In the genomic region with DNA sequence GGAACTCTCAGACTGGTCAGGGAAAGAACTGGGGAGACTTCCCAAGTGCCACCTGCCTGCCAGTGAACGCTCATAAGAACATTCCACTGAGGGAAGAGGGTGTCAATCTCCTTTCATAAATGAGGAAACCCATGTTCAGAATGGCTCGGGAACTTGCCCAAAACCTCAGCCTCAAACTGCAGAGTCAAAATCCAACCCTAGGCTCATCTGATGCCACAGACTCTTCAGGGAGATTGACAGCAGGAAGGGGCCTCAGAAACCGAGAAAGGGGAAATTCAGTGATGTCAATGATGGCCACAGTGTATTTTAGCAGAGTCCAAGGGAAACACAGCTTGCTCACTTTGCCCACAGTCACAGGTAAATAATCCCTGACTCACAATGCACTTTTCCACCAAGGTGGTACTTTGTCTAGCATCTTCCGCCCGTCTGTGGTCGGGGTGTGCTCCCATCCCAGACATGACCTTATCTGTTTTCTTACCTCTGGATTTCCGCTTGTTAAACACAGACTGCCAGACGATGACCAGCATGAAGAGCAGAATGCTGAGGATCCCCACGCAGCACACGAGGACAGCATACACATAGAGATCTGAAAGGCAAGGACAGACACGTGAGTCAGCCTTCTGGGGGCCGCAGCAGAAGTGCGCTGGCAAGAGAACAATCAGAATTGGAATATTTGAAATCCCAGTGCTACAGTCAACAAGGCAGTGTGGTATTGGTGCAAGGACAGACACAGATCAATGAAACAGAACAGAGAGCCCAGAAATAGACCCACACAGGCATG, we compare ENCODE assay signal across 12 cellular contexts. TPM values are rescaled to one million over a fixed set of nuclear protein-coding genes. Genes with fewer than 3 reads are reported as not detected.
DNase-seq lines count a peak whose midpoint lies in the region; ATAC-seq, FAIRE-seq and TF ChIP-seq lines count a peak whose summit lies in the region.
"Had no signal": no experiment of that assay in that cellular context is flagged by ENCODE, and none has a peak within 500 bp of the region (broad histone marks: within the 10 kb centered on the region; RNA-seq: fewer than 3 reads in every experiment).

No MANE protein-coding gene starts in this region.

- ATAC-seq in GM21576 (IDR thresholded peaks at IDR 0.05; ENCODE audit: unreplicated experiment) (peak; percentile 62), HG02763 (IDR thresholded peaks at IDR 0.05; ENCODE audit: unreplicated experiment) (no peak), SK-N-SH treated with all-trans-retinoic acid at 6 μM for 48 hours (no peak)
- ATAC-seq: heart right ventricle, K562 had no signal

- peak overlapping the region; percentile 33 for H3K4me2 ChIP-seq in OCI-LY7 (ENCODE audit: low read length)

- POLR2A ChIA-PET in OCI-LY7 (lab: Charles Lee): interaction anchor here (0.8 to 1.2 kb wide), 2 partner anchors 11 to 13 kb away, joined by 3 to 4 read pairs; no protein-coding TSS in a partner anchor

- H3K36me3 ChIP-seq in OCI-LY7 (ENCODE audit: insufficient read depth, low read length) (no peaks in the 10 kb centered on the region), left ventricle myocardium inferior (peaks cover 23% of the 10 kb centered on the region)

- CTCF ChIA-PET in OCI-LY7 (lab: Charles Lee; ENCODE audit: unreplicated experiment): no interaction called here

- TF ChIP-seq CTCF in OCI-LY7 (conservative IDR thresholded peaks at IDR 0.05; ENCODE audit: low read length): no peak
- TF ChIP-seq CTCF in left ventricle myocardium inferior (IDR thresholded peaks at IDR 0.05; ENCODE audit: borderline replicate concordance): no peak

- intact Hi-C loops in OCI-LY7 (cut with micrococcal nuclease; ENCODE audit: unreplicated experiment) (loop anchor here (2.0 to 5.0 kb wide), 2 partner anchors 24 to 85 kb away; no protein-coding TSS in a partner anchor), left ventricle myocardium inferior (cut with micrococcal nuclease) (no loop called here)

- H3K4me3 ChIP-seq in OCI-LY7 (ENCODE audit: low read depth, low read length, poor library complexity, severe bottlenecking): no peak overlapping the region
- H3K4me3 ChIP-seq in left ventricle myocardium inferior: no peak overlapping the region
- H3K4me3 ChIP-seq: heart right ventricle, K562 had no signal

- no peaks in the 10 kb centered on the region for H4K20me1 ChIP-seq in OCI-LY7 (ENCODE audit: insufficient read depth, low read length)

- FAIRE-seq in GM18507 (lab: Jason Lieb, UNC): peak; percentile 77
- FAIRE-seq: K562 had no signal

- DNase-seq in GM18507 (ENCODE audit: extremely low spot score, insufficient read length, low read depth) (no peak), OCI-LY7 (ENCODE audit: low spot score) (peak; percentile 54), mucosa of gallbladder (ENCODE audit: low spot score) (peak; percentile 9), dedifferentiated amniotic fluid mesenchymal stem cell (ENCODE audit: extremely low spot score) (no peak), left ventricle myocardium inferior (no peak)

- H3K9me2 ChIP-seq in OCI-LY7 (ENCODE audit: insufficient read depth, low read length): no peaks in the 10 kb centered on the region

- no peaks in the 10 kb centered on the region for H3K9me3 ChIP-seq in OCI-LY7 (ENCODE audit: low read length)
- H3K9me3 ChIP-seq in left ventricle myocardium inferior (replicated peaks): no peaks in the 10 kb centered on the region
- H3K9me3 ChIP-seq: heart right ventricle had no signal

- H3K27me3 ChIP-seq in left ventricle myocardium inferior (ENCODE audit: low read depth): no peaks in the 10 kb centered on the region
- H3K27me3 ChIP-seq: heart right ventricle had no signal

- peaks cover 48% of the 10 kb centered on the region for H3K4me1 ChIP-seq in OCI-LY7 (ENCODE audit: insufficient read depth, low read length, poor library complexity, severe bottlenecking)
- peaks cover 53% of the 10 kb centered on the region for H3K4me1 ChIP-seq in left ventricle myocardium inferior

- H2AFZ ChIP-seq in OCI-LY7 (ENCODE audit: low read length): peak overlapping the region; percentile 22; the same call in 1 of the 2 replicates

- BruUV-seq in OCI-LY7 (replicated peaks; lab: Mats Ljungman, UMichigan): no TSS peak

- no peaks in the 10 kb centered on the region for H3K79me2 ChIP-seq in OCI-LY7 (ENCODE audit: insufficient read depth, low read depth, low read length)

- no peak overlapping the region for H3K27ac ChIP-seq in OCI-LY7 (ENCODE audit: low read depth, low read length, poor library complexity, severe bottlenecking)
- H3K27ac ChIP-seq in left ventricle myocardium inferior (replicated peaks): no peak overlapping the region
- H3K27ac ChIP-seq: heart right ventricle had no signal

TF ChIP-seq in SK-N-SH treated with all-trans-retinoic acid at 6 μM for 48 hours, 23 proteins besides CTCF, POLR2A, EP300 and RAD21:
- TF ChIP-seq, protein P1, sequence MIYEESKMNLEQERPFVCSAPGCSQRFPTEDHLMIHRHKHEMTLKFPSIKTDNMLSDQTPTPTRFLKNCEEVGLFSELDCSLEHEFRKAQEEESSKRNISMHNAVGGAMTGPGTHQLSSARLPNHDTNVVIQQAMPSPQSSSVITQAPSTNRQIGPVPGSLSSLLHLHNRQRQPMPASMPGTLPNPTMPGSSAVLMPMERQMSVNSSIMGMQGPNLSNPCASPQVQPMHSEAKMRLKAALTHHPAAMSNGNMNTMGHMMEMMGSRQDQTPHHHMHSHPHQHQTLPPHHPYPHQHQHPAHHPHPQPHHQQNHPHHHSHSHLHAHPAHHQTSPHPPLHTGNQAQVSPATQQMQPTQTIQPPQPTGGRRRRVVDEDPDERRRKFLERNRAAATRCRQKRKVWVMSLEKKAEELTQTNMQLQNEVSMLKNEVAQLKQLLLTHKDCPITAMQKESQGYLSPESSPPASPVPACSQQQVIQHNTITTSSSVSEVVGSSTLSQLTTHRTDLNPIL (CRISPR knock-in tag; IDR thresholded peaks at IDR 0.05; ENCODE audit: low read depth): no peak
- TF ChIP-seq, protein P2, sequence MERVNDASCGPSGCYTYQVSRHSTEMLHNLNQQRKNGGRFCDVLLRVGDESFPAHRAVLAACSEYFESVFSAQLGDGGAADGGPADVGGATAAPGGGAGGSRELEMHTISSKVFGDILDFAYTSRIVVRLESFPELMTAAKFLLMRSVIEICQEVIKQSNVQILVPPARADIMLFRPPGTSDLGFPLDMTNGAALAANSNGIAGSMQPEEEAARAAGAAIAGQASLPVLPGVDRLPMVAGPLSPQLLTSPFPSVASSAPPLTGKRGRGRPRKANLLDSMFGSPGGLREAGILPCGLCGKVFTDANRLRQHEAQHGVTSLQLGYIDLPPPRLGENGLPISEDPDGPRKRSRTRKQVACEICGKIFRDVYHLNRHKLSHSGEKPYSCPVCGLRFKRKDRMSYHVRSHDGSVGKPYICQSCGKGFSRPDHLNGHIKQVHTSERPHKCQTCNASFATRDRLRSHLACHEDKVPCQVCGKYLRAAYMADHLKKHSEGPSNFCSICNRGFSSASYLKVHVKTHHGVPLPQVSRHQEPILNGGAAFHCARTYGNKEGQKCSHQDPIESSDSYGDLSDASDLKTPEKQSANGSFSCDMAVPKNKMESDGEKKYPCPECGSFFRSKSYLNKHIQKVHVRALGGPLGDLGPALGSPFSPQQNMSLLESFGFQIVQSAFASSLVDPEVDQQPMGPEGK (CRISPR knock-in tag; IDR thresholded peaks at IDR 0.05; ENCODE audit: borderline replicate concordance): no peak
- no peak for TF ChIP-seq TOX (CRISPR knock-in tag; IDR thresholded peaks at IDR 0.05; ENCODE audit: borderline replicate concordance)

RNA-seq across cellular contexts. Expression of a gene that starts 38.4 kb away (rescaled TPM):
- not detected in 2 replicates for total RNA-seq in OCI-LY7 (2014; rRNA removed; shearing (Covaris generic))
- total RNA-seq in OCI-LY7 (2022) (not detected in 2 replicates), mucosa of gallbladder (13.1 TPM), left ventricle myocardium inferior (21.1 TPM)

RNA-seq across cellular contexts. Expression of a gene that starts 56.9 kb away (rescaled TPM):
- total RNA-seq in OCI-LY7 (2014; rRNA removed; shearing (Covaris generic)): 0.31 and 0.38 TPM in 2 replicates
- 0.23 TPM in 1 of 2 replicates, not detected in the other for total RNA-seq in OCI-LY7 (2022)
- not detected for total RNA-seq in mucosa of gallbladder
- not detected for total RNA-seq in left ventricle myocardium inferior
- total RNA-seq: dermis microvascular lymphatic vessel endothelial cell, heart right ventricle, RPMI7951 had no signal

Comparison
In these comparisons a context has a peak if more than half of its experiments do, and no peak if none do; other contexts are left out.
1. DNase-seq: peak in OCI-LY7 (single experiment) and mucosa of gallbladder (single experiment); none in GM18507 (single experiment), dedifferentiated amniotic fluid mesenchymal stem cell (single experiment) and left ventricle myocardium inferior (single experiment).
2. RNA of a gene that starts 38.4 kb away (total RNA-seq): 21.1 TPM in left ventricle myocardium inferior (single experiment) and 13.1 TPM in mucosa of gallbladder (single experiment); not detected in OCI-LY7; every median in the first group is over 10 times any median in the second.